Comparison of ENCODE assay signal across 8 cellular contexts in the genomic region with DNA sequence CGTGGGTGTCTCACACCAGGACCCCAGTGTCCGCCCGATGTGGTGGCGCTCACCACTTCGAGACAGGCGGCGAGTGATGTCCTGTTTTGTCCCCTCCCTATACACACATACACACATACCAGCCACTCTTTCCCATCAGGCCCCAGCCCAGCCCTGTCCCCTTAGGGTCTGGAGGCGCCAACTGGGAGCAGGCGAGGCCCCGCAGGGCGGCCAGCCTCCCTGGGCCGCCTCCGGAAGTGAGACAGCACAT. TPM values are rescaled to one million over a fixed set of nuclear protein-coding genes. Genes with fewer than 3 reads are reported as not detected.
DNase-seq lines count a peak whose midpoint lies in the region; ATAC-seq, FAIRE-seq and TF ChIP-seq lines count a peak whose summit lies in the region.

No MANE protein-coding gene starts in this region.

- POLR2A ChIA-PET in BJ (lab: Charles Lee), result interaction anchor here (0.6 kb wide), 1 partner anchor 50 kb away, joined by 4 read pairs; no protein-coding TSS in a partner anchor

- H3K4me1 Mint-ChIP-seq in natural killer cell treated with Interleukin-12 subunit alpha and Interleukin-12 subunit beta and Interleukin-15 and Interleukin-18, amount 100 ng/mL, for 72 hours (ENCODE audit: low read depth in 2 of 2), result peaks cover 35% of the 10 kb centered on the region in 2 donors

- no peak for DNase-seq in BJ (ENCODE audit: low read depth)
- peak; percentile 96 for DNase-seq in NB4 (ENCODE audit: low read depth)
- DNase-seq in coronary artery (ENCODE audit: low spot score), result no peak
- no peak for DNase-seq in natural killer cell treated with Interleukin-12 subunit alpha and Interleukin-12 subunit beta and Interleukin-15 and Interleukin-18, amount 100 ng/mL, for 72 hours (ENCODE audit: low spot score)
- no peak for DNase-seq in NCI-H1417 (lab: John Stamatoyannopoulos, UW)
- no peak for DNase-seq in GM12891 (ENCODE audit: insufficient read length, low spot score)
- no peak for DNase-seq in RPMI8226
- no peak for DNase-seq in H7

- H3K27me3 Mint-ChIP-seq in natural killer cell treated with Interleukin-12 subunit alpha and Interleukin-12 subunit beta and Interleukin-15 and Interleukin-18, amount 100 ng/mL, for 72 hours, result no peaks in the 10 kb centered on the region

- no peaks in the 10 kb centered on the region for H3K9me3 Mint-ChIP-seq in natural killer cell treated with Interleukin-12 subunit alpha and Interleukin-12 subunit beta and Interleukin-15 and Interleukin-18, amount 100 ng/mL, for 72 hours

- peak overlapping the region; percentile 100 for H3K27ac ChIP-seq in coronary artery

- no peaks in the 10 kb centered on the region for H3K36me3 Mint-ChIP-seq in natural killer cell treated with Interleukin-12 subunit alpha and Interleukin-12 subunit beta and Interleukin-15 and Interleukin-18, amount 100 ng/mL, for 72 hours

- FAIRE-seq in GM12891 (lab: Jason Lieb, UNC), result no peak

- H3K27me3 ChIP-seq in BJ (ENCODE audit: control insufficient read depth, insufficient read depth, low read length) (no peaks in the 10 kb centered on the region), H7 (ENCODE audit: control insufficient read depth, insufficient read depth, low read length) (no peaks in the 10 kb centered on the region)

- H3K4me3 Mint-ChIP-seq in natural killer cell treated with Interleukin-12 subunit alpha and Interleukin-12 subunit beta and Interleukin-15 and Interleukin-18, amount 100 ng/mL, for 72 hours, result peak overlapping the region; percentile 87

- H3K36me3 ChIP-seq in BJ (ENCODE audit: control insufficient read depth, insufficient read depth, low read length) (peaks cover 24% of the 10 kb centered on the region), H7 (replicated peaks; ENCODE audit: control insufficient read depth, insufficient read depth, low read length) (no peaks in the 10 kb centered on the region)

- peak overlapping the region; percentile 66 for H3K4me3 ChIP-seq in BJ (ENCODE audit: low read depth, low read length)
- peak overlapping the region; percentile 83 for H3K4me3 ChIP-seq in NB4 (ENCODE audit: low read depth, low read length)
- peak overlapping the region; percentile 99 for H3K4me3 ChIP-seq in coronary artery
- H3K4me3 ChIP-seq in H7 (ENCODE audit: insufficient read depth, low read depth, low read length), result no peak overlapping the region

- H3K27ac Mint-ChIP-seq in natural killer cell treated with Interleukin-12 subunit alpha and Interleukin-12 subunit beta and Interleukin-15 and Interleukin-18, amount 100 ng/mL, for 72 hours, result peak overlapping the region; percentile 98 to 100

- TF ChIP-seq CTCF in BJ (IDR thresholded peaks at IDR 0.05; ENCODE audit: insufficient read depth, low read depth, low read length) (no peak), NB4 (IDR thresholded peaks at IDR 0.05; ENCODE audit: low read depth, low read length) (no peak), coronary artery (IDR thresholded peaks at IDR 0.05) (no peak)

- no peak for ATAC-seq in natural killer cell treated with Interleukin-12 subunit alpha and Interleukin-12 subunit beta and Interleukin-15 and Interleukin-18, amount 100 ng/mL, for 72 hours

- CTCF ChIA-PET in BJ (lab: Yijun Ruan, JAX), result interaction anchor here (0.7 to 7.3 kb wide), 5 partner anchors 24 to 363 kb away, joined by 3 to 64 read pairs (median 4); partner anchors contain the start of gene C19orf53

- no peak for TF ChIP-seq POLR2A in NB4 (IDR thresholded peaks at IDR 0.05; ENCODE audit: extremely low read depth, insufficient read length)
- no peak for TF ChIP-seq POLR2A in GM12891 (IDR thresholded peaks at IDR 0.05; ENCODE audit: low read depth, low read length)

TF ChIP-seq in GM12891, 5 proteins besides CTCF, POLR2A, EP300 and RAD21:
- TF ChIP-seq TAF1 (IDR thresholded peaks at IDR 0.05; ENCODE audit: low read depth, low read length), result no peak; the same call in none of the 2 replicates
- TF ChIP-seq SPI1 (IDR thresholded peaks at IDR 0.05; ENCODE audit: low read depth, low read length), result no peak
- no peak for TF ChIP-seq PAX5 (IDR thresholded peaks at IDR 0.05; ENCODE audit: insufficient read depth, low read length, severe bottlenecking)
- TF ChIP-seq POLR2AphosphoS5 (IDR thresholded peaks at IDR 0.05; ENCODE audit: low read depth, low read length), result no peak
- TF ChIP-seq POU2F2 (IDR thresholded peaks at IDR 0.05; ENCODE audit: low read depth, low read length), result no peak
TF ChIP-seq in GM12891: peak in this region for 0.

RNA-seq across cellular contexts. Expression of gene NANOS3, which starts 38.1 kb away (rescaled TPM):
- 0.20 and 0.55 TPM in 2 replicates for polyA plus RNA-seq in BJ (2011; rRNA removed)
- polyA minus RNA-seq in BJ (2011; rRNA and poly(A)+ RNA removed), result 0.52 TPM in 1 of 2 replicates, not detected in the other
- under 1 TPM in 1 of 2 donors, not detected in 1; 0.95 TPM for total RNA-seq in natural killer cell treated with Interleukin-12 subunit alpha and Interleukin-12 subunit beta and Interleukin-15 and Interleukin-18, amount 100 ng/mL, for 72 hours
- polyA plus RNA-seq in GM12891 (2012; ENCODE audit: low read depth, missing spikeins), result 2.0 TPM
- total RNA-seq in H7 (2014; rRNA removed; shearing (Covaris generic)), result not detected in 2 replicates

RNA-seq across cellular contexts. Expression of gene ZSWIM4, which starts 43.6 kb away (rescaled TPM):
- polyA plus RNA-seq in BJ (2011; rRNA removed), result 4.0 and 5.7 TPM in 2 replicates
- polyA minus RNA-seq in BJ (2011; rRNA and poly(A)+ RNA removed), result 7.2 and 8.6 TPM in 2 replicates
- 1 to 10 TPM; 8.3 to 9.7 TPM for total RNA-seq in natural killer cell treated with Interleukin-12 subunit alpha and Interleukin-12 subunit beta and Interleukin-15 and Interleukin-18, amount 100 ng/mL, for 72 hours
- 4.1 TPM for polyA plus RNA-seq in GM12891 (2012; ENCODE audit: low read depth, missing spikeins)
- 18.3 and 21.5 TPM in 2 replicates for total RNA-seq in H7 (2014; rRNA removed; shearing (Covaris generic))
